In genomic region chr5:150038547-150038946, GRCh38 we compare ENCODE assay signal across 29 cellular contexts. TPM values are rescaled to one million over a fixed set of nuclear protein-coding genes. Genes with fewer than 3 reads are reported as not detected.
DNase-seq lines count a peak whose midpoint lies in the region; ATAC-seq and TF ChIP-seq lines count a peak whose summit lies in the region.
"Had no signal": no experiment of that assay in that cellular context is flagged by ENCODE, and none has a peak within 500 bp of the region (broad histone marks: within the 10 kb centered on the region; RNA-seq: fewer than 3 reads in every experiment).

No MANE protein-coding gene starts in this region.

- TF ChIP-seq POLR2A in uterus (IDR thresholded peaks at IDR 0.05) = no peak
- no peak for TF ChIP-seq POLR2A in spleen (IDR thresholded peaks at IDR 0.05)

- TF ChIP-seq CTCF in AG10803 (conservative IDR thresholded peaks at IDR 0.05; ENCODE audit: low read length) (no peak), LNCaP clone FGC (IDR thresholded peaks at IDR 0.05; ENCODE audit: control insufficient read depth, extremely low read depth, insufficient read depth) (no peak), brain (conservative IDR thresholded peaks at IDR 0.05) (no peak), osteoblast (IDR thresholded peaks at IDR 0.05; ENCODE audit: extremely low read depth, low read depth, low read length) (no peak), uterus (IDR thresholded peaks at IDR 0.05) (no peak), spleen (IDR thresholded peaks at IDR 0.05 in 8 of 11, conservative IDR thresholded peaks at IDR 0.05 in 3 of 11) (no peak)

- no peak overlapping the region for H3K4me3 Mint-ChIP-seq in brain
- H3K4me3 Mint-ChIP-seq: CD8-positive, alpha-beta memory T cell; HFFc6 had no signal

- no peaks in the 10 kb centered on the region for H3K9me3 Mint-ChIP-seq in brain
- H3K9me3 Mint-ChIP-seq: CD8-positive, alpha-beta memory T cell; HFFc6 had no signal

- H3K36me3 ChIP-seq in osteoblast (ENCODE audit: insufficient read depth, low read length) (peaks cover 87% of the 10 kb centered on the region), uterus (no peaks in the 10 kb centered on the region), spleen (peaks cover 10 to 100% (median 88%) of the 10 kb centered on the region in 6 donors)

- no peaks in the 10 kb centered on the region for H3K9me3 ChIP-seq in osteoblast (ENCODE audit: low read depth, low read length)
- no peaks in the 10 kb centered on the region for H3K9me3 ChIP-seq in uterus
- no peaks in the 10 kb centered on the region for H3K9me3 ChIP-seq in spleen

- WGBS in spleen, 5 donors = 86 to 90% (median 88%) methylated on average over 2 of the region's 2 CpGs

- H3K4me3 ChIP-seq in AG10803 (ENCODE audit: low read length) (no peak overlapping the region), LNCaP clone FGC (ENCODE audit: low read depth, low read length) (no peak overlapping the region), osteoblast (ENCODE audit: insufficient read depth, low read length) (no peak overlapping the region), uterus (no peak overlapping the region), spleen (no peak overlapping the region)
- H3K4me3 ChIP-seq: K562, SK-N-MC had no signal

- H3K27ac ChIP-seq in osteoblast (ENCODE audit: low read depth, low read length) (peak overlapping the region; percentile 20), uterus (no peak overlapping the region), spleen (no peak overlapping the region)
- H3K27ac ChIP-seq: HL-60, RWPE1, SK-N-MC had no signal

- no peak overlapping the region for H2AFZ ChIP-seq in osteoblast (ENCODE audit: low read length)

- H3K79me2 ChIP-seq in osteoblast (ENCODE audit: insufficient read depth, low read length) = peaks cover 53% of the 10 kb centered on the region

- intact Hi-C loops in uterus (cut with DNase I; ENCODE audit: low total_unique reads) (no loop called here), spleen (cut with DNase I; ENCODE audit: low total_unique reads) (no loop called here)

- H3K4me1 ChIP-seq in osteoblast (ENCODE audit: insufficient read depth, low read length) = peaks cover 46% of the 10 kb centered on the region
- peaks cover 0 to 9% of the 10 kb centered on the region in 2 donors for H3K4me1 ChIP-seq in uterus
- H3K4me1 ChIP-seq in spleen = peaks cover 1 to 12% (median 3%) of the 10 kb centered on the region in 6 donors

- H3K4me1 Mint-ChIP-seq in brain = peaks cover 6% of the 10 kb centered on the region

- no peaks in the 10 kb centered on the region for H4K20me1 ChIP-seq in osteoblast (ENCODE audit: insufficient read depth, low read length)

- DNase-seq in AG10803 (ENCODE audit: low read depth) (peak; percentile 40), LNCaP clone FGC (ENCODE audit: low read depth) (peak; percentile 43), osteoblast (ENCODE audit: insufficient read length, low spot score, missing footprints) (no peak), uterus (no peak), spleen (no peak)
- DNase-seq: ACHN; C1 segment of cervical spinal cord; Calu3; CD8-positive, alpha-beta memory T cell; H7; HFFc6; MM.1S; NCI-H1048; NCI-H1417 treated with DMSO at 0.1 percent for 48 hours; NCI-H187; NCI-H2107; NCI-H2227 treated with DMSO at 0.1 percent for 48 hours; NCI-H510A treated with DMSO at 0.1 percent for 48 hours; NCI-H774; NK-92 treated with Interleukin-12 subunit alpha and Interleukin-12 subunit beta, amount 100 ng/mL, for 24 hours; SHP77 treated with DMSO at 0.1 percent for 48 hours had no signal

- no peak overlapping the region for H3K4me2 ChIP-seq in osteoblast (ENCODE audit: insufficient read depth, low read length)

- no peak for ATAC-seq in HG03439 (IDR thresholded peaks at IDR 0.05; ENCODE audit: unreplicated experiment)
- ATAC-seq: HepG2, K562 had no signal

- H3K27me3 Mint-ChIP-seq in brain = no peaks in the 10 kb centered on the region
- H3K27me3 Mint-ChIP-seq: CD8-positive, alpha-beta memory T cell had no signal

- peak overlapping the region in 4 of 5 experiments; percentile 2 to 33 (median 20) for H3K27ac Mint-ChIP-seq in brain
- H3K27ac Mint-ChIP-seq: CD8-positive, alpha-beta memory T cell had no signal

- peaks cover 83% of the 10 kb centered on the region for H3K36me3 Mint-ChIP-seq in brain

- H3K27me3 ChIP-seq in osteoblast (ENCODE audit: insufficient read depth, low read length) (no peaks in the 10 kb centered on the region), uterus (no peaks in the 10 kb centered on the region), spleen (replicated peaks in 1 of 7) (no peaks in the 10 kb centered on the region)

RNA-seq across cellular contexts. Expression of gene HMGXB3, which starts 38.0 kb away (rescaled TPM):
- polyA plus RNA-seq in brain (ENCODE audit: insufficient read depth, low read depth, low replicate concordance) (20.7 TPM), spleen (10 to 100 TPM; 14.3 to 16.1 (median 15.7) TPM)
- total RNA-seq in osteoblast (49.8 and 54.3 TPM in 2 replicates), uterus (10 to 100 TPM; 19.0 to 43.4 (median 30.2) TPM), spleen (10 to 100 TPM; 28.0 to 51.7 (median 43.2) TPM)

RNA-seq across cellular contexts. Expression of gene TIGD6, which starts 38.1 kb away (rescaled TPM):
- polyA plus RNA-seq in brain (ENCODE audit: insufficient read depth, low read depth, low replicate concordance) (5.6 TPM), spleen (1 to 10 TPM; 2.5 to 3.5 (median 2.6) TPM)
- total RNA-seq in osteoblast (9.1 and 9.8 TPM in 2 replicates), uterus (1 to 10 TPM; 1.2 to 6.8 (median 2.7) TPM), spleen (1 to 10 TPM; 2.4 to 5.8 (median 3.7) TPM)

RNA-seq across cellular contexts. Expression of gene CSF1R, which starts 47.8 kb away (rescaled TPM):
- polyA plus RNA-seq in brain (ENCODE audit: insufficient read depth, low read depth, low replicate concordance) (13.2 TPM), spleen (10 to 100 TPM; 23.1 to 30.1 (median 28.2) TPM)
- total RNA-seq in osteoblast (0.36 and 0.88 TPM in 2 replicates), uterus (10 to 100 TPM in 3 of 4 donors, 1 to 10 TPM in 1; 1.0 to 42.9 (median 22.8) TPM), spleen (100 to 1,000 TPM; 285 to 429 (median 312) TPM)
- total RNA-seq: Calu3, H7, HepG2, HT-29 had no signal

Comparison
In these comparisons a context has a peak if more than half of its experiments do, and no peak if none do; other contexts are left out.
1. DNase-seq: peak in AG10803 (single experiment) and LNCaP clone FGC (single experiment); none in osteoblast (single experiment), uterus (0 of 2) and spleen (single experiment).
2. RNA of gene CSF1R, which starts 47.8 kb away (total RNA-seq): 285 to 429 TPM in spleen; 1.0 to 42.9 TPM in uterus and 0.36 to 0.88 TPM in osteoblast; every median in the first group is over 4 times any median in the second.